10 cellular contexts compared by ENCODE assay signal in the genomic region with DNA sequence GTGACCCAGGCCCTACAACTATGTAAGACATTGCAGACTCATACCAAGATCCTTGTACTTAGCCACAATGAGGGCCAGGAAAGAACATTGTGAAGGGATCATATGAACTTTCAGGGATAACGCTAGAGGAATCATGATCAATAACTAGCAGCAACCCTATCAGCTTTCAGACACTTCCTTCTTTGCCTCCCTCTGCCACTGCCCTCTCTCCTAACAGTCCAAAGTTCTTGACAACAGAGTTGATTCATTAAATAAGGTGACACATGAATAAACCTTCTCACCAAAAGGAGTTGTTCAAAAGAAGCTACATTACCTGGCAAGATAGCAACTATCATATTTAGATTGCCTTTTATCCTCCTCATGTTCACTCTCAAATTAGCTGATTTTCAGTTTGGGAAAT.
"Had no signal": no experiment of that assay in that cellular context is flagged by ENCODE, and none has a peak within 500 bp of the region (broad histone marks: within the 10 kb centered on the region; RNA-seq: fewer than 3 reads in every experiment).

No MANE protein-coding gene starts in this region.

- H3K9ac ChIP-seq: GM23248 had no signal

- H3K27ac ChIP-seq: GM23248, HL-60 had no signal

- H3K27ac Mint-ChIP-seq: HFFc6, IgD-negative memory B cell had no signal

- H3K4me3 Mint-ChIP-seq: HFFc6, IgD-negative memory B cell had no signal

- H3K4me3 ChIP-seq: GM23248, HAP-1 had no signal

- FAIRE-seq: HepG2 had no signal

- DNase-seq: GM23248, GOT3, H7, HFFc6, KBM-7 had no signal

- H3K36me3 ChIP-seq: HAP-1 had no signal

- ATAC-seq: HCT116, HepG2 had no signal

- H3K36me3 Mint-ChIP-seq: IgD-negative memory B cell had no signal

- H3K9me3 ChIP-seq: HAP-1 had no signal

- H3K27me3 Mint-ChIP-seq: IgD-negative memory B cell had no signal

- H3K4me1 Mint-ChIP-seq: IgD-negative memory B cell had no signal

- H2AFZ ChIP-seq: GM23248 had no signal
